Comparison of ENCODE assay signal across 1 cellular context in genomic region chr15:78242128-78242527, GRCh38.
TF ChIP-seq lines count a peak whose summit lies in the region.

No MANE protein-coding gene starts in this region.

TF ChIP-seq in GM23338, 12 proteins besides CTCF, POLR2A, EP300 and RAD21 (continued from another document):
- no peak for TF ChIP-seq REST (IDR thresholded peaks at IDR 0.05; ENCODE audit: unreplicated experiment)
- TF ChIP-seq ETS1 (IDR thresholded peaks at IDR 0.05), result no peak
